Comparison of ENCODE assay signal across 29 cellular contexts in genomic region chr12:19953734-19954133, GRCh38.
"Had no signal": no experiment of that assay in that cellular context is flagged by ENCODE, and none has a peak within 500 bp of the region (broad histone marks: within the 10 kb centered on the region; RNA-seq: fewer than 3 reads in every experiment).

No MANE protein-coding gene starts in this region.

- DNase-seq: dorsolateral prefrontal cortex; effector CD8-positive, alpha-beta T cell; endodermal cell; foreskin keratinocyte; hypothalamus; immature natural killer cell; islet precursor cell; kidney glomerular epithelial cell; mesenchymal stem cell; mucosa of descending colon; naive B cell; nucleus accumbens; posterior cingulate gyrus; psoas muscle; retina; stimulated activated CD4-positive, alpha-beta T cell treated with anti-CD3 and anti-CD28 coated beads, Interleukin-12 subunit alpha, Interleukin-12 subunit beta, amount 100 ng/mL, for 4 hours; stimulated activated CD4-positive, alpha-beta T cell treated with anti-CD3 and anti-CD28 coated beads, Interleukin-1b, Interleukin-23, amount 100 ng/mL, for 48 hours; stimulated activated CD4-positive, alpha-beta T cell treated with anti-CD3 and anti-CD28 coated beads, Interleukin-4, amount 100 ng/mL, for 1 hour; stimulated activated CD8-positive, alpha-beta memory T cell treated with anti-CD3 and anti-CD28 coated beads, Interleukin-4, amount 100 ng/mL, for 48 hours; stimulated activated naive CD4-positive, alpha-beta T cell; stimulated activated naive CD8-positive, alpha-beta T cell treated with anti-CD3 and anti-CD28 coated beads, Interleukin-15, amount 100 ng/mL, for 72 hours; thyroid gland; trophoblast cell had no signal

- H3K27me3 ChIP-seq: dorsolateral prefrontal cortex, esophagus muscularis mucosa, foreskin keratinocyte, gastroesophageal sphincter, neural progenitor cell, thyroid gland, vagina had no signal

- H3K36me3 ChIP-seq: esophagus muscularis mucosa, gastroesophageal sphincter, neural progenitor cell, thyroid gland, vagina had no signal

- H3K27ac ChIP-seq: dorsolateral prefrontal cortex, esophagus muscularis mucosa, foreskin keratinocyte, gastroesophageal sphincter, neural progenitor cell, psoas muscle, thyroid gland, vagina had no signal

- H3K4me1 ChIP-seq: esophagus muscularis mucosa, foreskin keratinocyte, gastroesophageal sphincter, neural progenitor cell, psoas muscle, thyroid gland, vagina had no signal

- H3K4me3 ChIP-seq: dorsolateral prefrontal cortex, esophagus muscularis mucosa, gastroesophageal sphincter, mucosa of descending colon, neural progenitor cell, psoas muscle, smooth muscle cell, thyroid gland, vagina had no signal

- H3K9me3 ChIP-seq: esophagus muscularis mucosa, gastroesophageal sphincter, mucosa of descending colon, psoas muscle, thyroid gland, vagina had no signal

- ATAC-seq: foreskin keratinocyte; gastroesophageal sphincter; mucosa of descending colon; psoas muscle; sciatic nerve; stimulated activated naive CD8-positive, alpha-beta T cell treated with anti-CD3 and anti-CD28 coated beads, Interleukin-15, amount 100 ng/mL, for 72 hours had no signal
